ENCODE assay signal across 17 cellular contexts in genomic region chr3:148937477-148937876, GRCh38.
"Had no signal": no experiment of that assay in that cellular context is flagged by ENCODE, and none has a peak within 500 bp of the region (broad histone marks: within the 10 kb centered on the region; RNA-seq: fewer than 3 reads in every experiment).

No MANE protein-coding gene starts in this region.

- DNase-seq: activated CD4-positive, alpha-beta T cell treated with anti-CD3 and anti-CD28 coated beads, Interleukin-2, amount 10 ng/mL, durations not matched to agents 7 days and 5 days; activated CD8-positive, alpha-beta memory T cell treated with anti-CD3 and anti-CD28 coated beads for 24 hours; activated naive CD8-positive, alpha-beta T cell treated with anti-CD3 and anti-CD28 coated beads for 36 hours; dorsolateral prefrontal cortex; endodermal cell; kidney; left lung; mammary epithelial cell; mucosa of descending colon; naive thymus-derived CD4-positive, alpha-beta T cell; stimulated activated CD4-positive, alpha-beta T cell treated with anti-CD3 and anti-CD28 coated beads, Interleukin-15, amount 100 ng/mL, for 24 hours; stimulated activated CD4-positive, alpha-beta T cell treated with anti-CD3 and anti-CD28 coated beads, Interleukin-4, amount 100 ng/mL, for 24 hours; stimulated activated naive CD4-positive, alpha-beta T cell; tibial artery had no signal

- H3K4me3 ChIP-seq: dorsolateral prefrontal cortex, hepatocyte, left lung, mucosa of descending colon, skin epidermis, tibial artery had no signal

- H3K4me2 ChIP-seq: hepatocyte had no signal

- ATAC-seq: left lung; mucosa of descending colon; naive thymus-derived CD4-positive, alpha-beta T cell had no signal

- H3K36me3 ChIP-seq: left lung, neutrophil, tibial artery had no signal

- H3K4me1 ChIP-seq: left lung, tibial artery had no signal

- H3K27me3 ChIP-seq: hepatocyte, left lung, neutrophil had no signal

- H3K27ac ChIP-seq: hepatocyte, left lung, neutrophil, skin epidermis, tibial artery had no signal

- H3K9me3 ChIP-seq: left lung, mucosa of descending colon, neutrophil, tibial artery had no signal
